In the genomic region with DNA sequence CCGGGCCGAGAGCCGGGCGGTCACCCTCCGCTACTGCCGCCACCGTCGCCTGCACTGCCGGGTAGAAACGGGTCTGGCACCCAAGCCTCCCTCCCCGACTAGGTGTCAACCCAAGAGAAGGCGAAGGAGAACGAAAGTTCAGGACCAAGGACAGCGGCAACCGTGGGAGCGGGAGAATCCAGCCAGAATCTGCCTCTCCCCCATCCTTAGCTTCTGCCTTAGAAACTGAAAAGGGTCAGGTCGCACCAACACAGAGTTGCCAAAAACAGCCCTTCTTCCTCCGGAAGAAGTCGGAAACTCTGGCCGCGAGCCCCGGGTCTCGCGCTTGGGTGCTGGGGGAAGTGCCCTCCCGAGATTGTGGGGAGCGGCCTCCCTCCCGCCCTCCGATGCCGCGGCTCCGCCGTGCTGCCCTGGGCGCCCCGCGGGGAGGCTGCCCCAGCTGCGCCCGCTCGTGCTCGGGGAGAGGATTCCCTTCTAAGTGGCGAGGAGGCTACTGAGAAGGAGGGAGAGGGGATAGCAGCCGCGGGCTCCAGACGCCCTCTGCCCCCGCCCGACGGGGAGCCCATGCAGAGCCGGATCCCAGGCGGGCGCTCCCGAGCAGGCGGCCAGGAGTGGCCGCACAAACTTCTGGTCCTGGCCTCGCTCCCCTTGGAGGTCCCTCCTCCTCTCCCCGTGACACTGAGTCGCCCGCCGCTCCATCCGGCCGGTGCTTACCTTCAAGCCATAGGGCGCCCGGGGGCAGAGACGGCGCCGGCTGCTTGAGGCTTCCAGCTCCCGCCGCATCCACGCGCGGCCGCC, we compare ENCODE assay signal across 9 cellular contexts. TPM values are rescaled to one million over a fixed set of nuclear protein-coding genes. Genes with fewer than 3 reads are reported as not detected.
A peak's percentile ranks its signal among the peaks of the same experiment; 100 is the strongest.
DNase-seq lines count a peak whose midpoint lies in the region; ATAC-seq, FAIRE-seq and TF ChIP-seq lines count a peak whose summit lies in the region.
"Had no signal": no experiment of that assay in that cellular context is flagged by ENCODE, and none has a peak within 500 bp of the region (broad histone marks: within the 10 kb centered on the region; RNA-seq: fewer than 3 reads in every experiment).

No MANE protein-coding gene starts in this region.

- no peak for TF ChIP-seq EP300 in Ishikawa (IDR thresholded peaks at IDR 0.05; ENCODE audit: borderline replicate concordance)

- peak; percentile 93 for ATAC-seq in left lobe of liver

- no peak for FAIRE-seq in RCC 7860 (lab: Jason Lieb, UNC)

- 0 out of 2 replicates have a peak, but pooled peaks have one; percentile 7 for TF ChIP-seq RAD21 in Ishikawa (IDR thresholded peaks at IDR 0.05; ENCODE audit: low read depth)

- H3K4me3 ChIP-seq in coronary artery, result peak overlapping the region; percentile 37

- no peak overlapping the region for H3K27ac ChIP-seq in coronary artery

- DNase-seq in D341Med (ENCODE audit: low spot score) (peak; percentile 73), coronary artery (ENCODE audit: low spot score) (no peak), left lobe of liver (ENCODE audit: low spot score) (peak; percentile 63), RCC 7860 (ENCODE audit: low spot score) (no peak), NCI-H1694 (lab: John Stamatoyannopoulos, UW) (no peak)
- DNase-seq in activated CD4-positive, CD25-positive, alpha-beta regulatory T cell treated with anti-CD3 and anti-CD28 coated beads, Interleukin-2, amount 50 U/mL, for 72 hours, result peak; percentile 37
- DNase-seq in stimulated activated CD4-positive, alpha-beta T cell treated with anti-CD3 and anti-CD28 coated beads, TNF-alpha, amount 100 ng/mL, for 24 hours (ENCODE audit: low read depth in 3 of 3), result peak in 2 of 3 experiments; percentile 9 to 37

- no peak for TF ChIP-seq CTCF in coronary artery (IDR thresholded peaks at IDR 0.05)

TF ChIP-seq in Ishikawa, 13 proteins besides CTCF, POLR2A, EP300 and RAD21:
- TF ChIP-seq, protein P1, sequence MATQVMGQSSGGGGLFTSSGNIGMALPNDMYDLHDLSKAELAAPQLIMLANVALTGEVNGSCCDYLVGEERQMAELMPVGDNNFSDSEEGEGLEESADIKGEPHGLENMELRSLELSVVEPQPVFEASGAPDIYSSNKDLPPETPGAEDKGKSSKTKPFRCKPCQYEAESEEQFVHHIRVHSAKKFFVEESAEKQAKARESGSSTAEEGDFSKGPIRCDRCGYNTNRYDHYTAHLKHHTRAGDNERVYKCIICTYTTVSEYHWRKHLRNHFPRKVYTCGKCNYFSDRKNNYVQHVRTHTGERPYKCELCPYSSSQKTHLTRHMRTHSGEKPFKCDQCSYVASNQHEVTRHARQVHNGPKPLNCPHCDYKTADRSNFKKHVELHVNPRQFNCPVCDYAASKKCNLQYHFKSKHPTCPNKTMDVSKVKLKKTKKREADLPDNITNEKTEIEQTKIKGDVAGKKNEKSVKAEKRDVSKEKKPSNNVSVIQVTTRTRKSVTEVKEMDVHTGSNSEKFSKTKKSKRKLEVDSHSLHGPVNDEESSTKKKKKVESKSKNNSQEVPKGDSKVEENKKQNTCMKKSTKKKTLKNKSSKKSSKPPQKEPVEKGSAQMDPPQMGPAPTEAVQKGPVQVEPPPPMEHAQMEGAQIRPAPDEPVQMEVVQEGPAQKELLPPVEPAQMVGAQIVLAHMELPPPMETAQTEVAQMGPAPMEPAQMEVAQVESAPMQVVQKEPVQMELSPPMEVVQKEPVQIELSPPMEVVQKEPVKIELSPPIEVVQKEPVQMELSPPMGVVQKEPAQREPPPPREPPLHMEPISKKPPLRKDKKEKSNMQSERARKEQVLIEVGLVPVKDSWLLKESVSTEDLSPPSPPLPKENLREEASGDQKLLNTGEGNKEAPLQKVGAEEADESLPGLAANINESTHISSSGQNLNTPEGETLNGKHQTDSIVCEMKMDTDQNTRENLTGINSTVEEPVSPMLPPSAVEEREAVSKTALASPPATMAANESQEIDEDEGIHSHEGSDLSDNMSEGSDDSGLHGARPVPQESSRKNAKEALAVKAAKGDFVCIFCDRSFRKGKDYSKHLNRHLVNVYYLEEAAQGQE (IDR thresholded peaks at IDR 0.05; ENCODE audit: low read depth), result peak; percentile 94
- TF ChIP-seq ZBTB7A (IDR thresholded peaks at IDR 0.05; ENCODE audit: low read depth), result no peak

RNA-seq across cellular contexts. Expression of gene DRD2, which starts 0.6 kb away (rescaled TPM):
- total RNA-seq in left lobe of liver, result not detected
- total RNA-seq: subcutaneous adipose tissue had no signal

Comparison
In these comparisons a context has a peak if more than half of its experiments do, and no peak if none do; other contexts are left out.
1. DNase-seq: peak in D341Med (single experiment), activated CD4-positive, CD25-positive, alpha-beta regulatory T cell treated with anti-CD3 and anti-CD28 coated beads, Interleukin-2, amount 50 U/mL, for 72 hours (single experiment), left lobe of liver (single experiment) and stimulated activated CD4-positive, alpha-beta T cell treated with anti-CD3 and anti-CD28 coated beads, TNF-alpha, amount 100 ng/mL, for 24 hours (2 of 3); none in coronary artery (single experiment), RCC 7860 (single experiment) and NCI-H1694 (single experiment).